In the genomic region with DNA sequence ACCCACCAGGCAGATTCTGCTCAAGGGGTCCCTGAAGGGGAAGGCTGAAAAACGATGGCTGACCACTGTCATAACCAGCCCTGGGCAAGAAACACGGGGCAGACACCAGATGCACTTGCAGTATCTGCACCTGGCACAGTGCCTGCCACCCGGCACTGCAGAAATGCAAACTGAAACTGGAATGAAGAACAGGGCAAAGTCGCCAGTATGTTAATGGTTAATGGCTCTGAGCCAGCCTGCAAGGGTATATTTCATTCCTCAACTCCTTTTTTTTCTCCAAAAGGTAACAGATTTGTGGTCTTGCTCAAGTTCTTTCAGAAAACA, we compare ENCODE assay signal across 11 cellular contexts. TPM values are rescaled to one million over a fixed set of nuclear protein-coding genes. Genes with fewer than 3 reads are reported as not detected.
A peak's percentile ranks its signal among the peaks of the same experiment; 100 is the strongest.
DNase-seq lines count a peak whose midpoint lies in the region; ATAC-seq and TF ChIP-seq lines count a peak whose summit lies in the region.
"Had no signal": no experiment of that assay in that cellular context is flagged by ENCODE, and none has a peak within 500 bp of the region (broad histone marks: within the 10 kb centered on the region; RNA-seq: fewer than 3 reads in every experiment).

No MANE protein-coding gene starts in this region.

- H3K36me3 ChIP-seq in colonic mucosa (no peaks in the 10 kb centered on the region), stomach (peaks cover under 1 to 60% (median 37%) of the 10 kb centered on the region in 4 donors)

- DNase-seq in NCI-H2081 (lab: John Stamatoyannopoulos, UW) (peak; percentile 61 to 73), NCI-H2081 treated with DMSO at 0.1 percent for 48 hours (lab: John Stamatoyannopoulos, UW) (no peak), NCI-H1694 (lab: John Stamatoyannopoulos, UW) (peak; percentile 90), colonic mucosa (peak; percentile 81), stomach (peak; percentile 53), NCI-H1417 treated with DMSO at 0.1 percent for 48 hours (lab: John Stamatoyannopoulos, UW) (no peak)
- DNase-seq in NK-92 treated with Interleukin-12 subunit alpha and Interleukin-12 subunit beta, amount 100 ng/mL, for 24 hours (lab: John Stamatoyannopoulos, UW), result no peak
- no peak for DNase-seq in naive thymus-derived CD8-positive, alpha-beta T cell
- DNase-seq: activated CD4-positive, CD25-positive, alpha-beta regulatory T cell treated with anti-CD3 and anti-CD28 coated beads, Interleukin-2, amount 50 U/mL, for 72 hours; brain microvascular endothelial cell had no signal

- ATAC-seq in naive thymus-derived CD8-positive, alpha-beta T cell, result no peak

- POLR2A ChIA-PET in naive thymus-derived CD8-positive, alpha-beta T cell (lab: Charles Lee), result interaction anchor here (0.6 kb wide), 1 partner anchor 292 kb away, joined by 6 read pairs; no protein-coding TSS in a partner anchor

- TF ChIP-seq CTCF in colonic mucosa (IDR thresholded peaks at IDR 0.05) (no peak), stomach (IDR thresholded peaks at IDR 0.05) (no peak)

- H3K4me1 ChIP-seq in colonic mucosa, result peaks cover 28% of the 10 kb centered on the region
- peaks cover 36 to 64% (median 48%) of the 10 kb centered on the region in 4 donors for H3K4me1 ChIP-seq in stomach

- peaks cover 2 to 57% (median 16%) of the 10 kb centered on the region in 3 donors for H3K36me3 Mint-ChIP-seq in naive thymus-derived CD8-positive, alpha-beta T cell

- H3K4me3 ChIP-seq in colonic mucosa, result no peak overlapping the region
- peak overlapping the region in 3 of 4 donors; percentile 21 to 28 (median 23) for H3K4me3 ChIP-seq in stomach

- peak overlapping the region; percentile 62 for H3K27ac ChIP-seq in colonic mucosa
- H3K27ac ChIP-seq in stomach, result peak overlapping the region; percentile 14 to 63 (median 25)
- H3K27ac ChIP-seq: brain microvascular endothelial cell, neutrophil had no signal

- peaks cover 16 to 25% (median 20%) of the 10 kb centered on the region in 4 donors for H3K4me1 Mint-ChIP-seq in naive thymus-derived CD8-positive, alpha-beta T cell

- TF ChIP-seq EP300 in stomach (IDR thresholded peaks at IDR 0.05), result no peak

- H3K9ac ChIP-seq in colonic mucosa (ENCODE audit: low read depth in 2 of 2, low read length in 2 of 2), result no peak overlapping the region

- no peaks in the 10 kb centered on the region for H3K27me3 Mint-ChIP-seq in naive thymus-derived CD8-positive, alpha-beta T cell

- H3K27ac Mint-ChIP-seq in naive thymus-derived CD8-positive, alpha-beta T cell, result no peak overlapping the region

- no peak for TF ChIP-seq POLR2A in stomach (IDR thresholded peaks at IDR 0.05)

- no peak overlapping the region for H3K4me3 Mint-ChIP-seq in naive thymus-derived CD8-positive, alpha-beta T cell

- H3K9me3 ChIP-seq in colonic mucosa (no peaks in the 10 kb centered on the region), stomach (no peaks in the 10 kb centered on the region)
- H3K9me3 ChIP-seq: neutrophil had no signal

- H3K27me3 ChIP-seq in colonic mucosa, result no peaks in the 10 kb centered on the region
- no peaks in the 10 kb centered on the region for H3K27me3 ChIP-seq in stomach
- H3K27me3 ChIP-seq: brain microvascular endothelial cell, neutrophil had no signal

- WGBS in stomach, 5 donors, result 21 to 38% (median 36%) methylated on average over 4 of the region's 4 CpGs

- intact Hi-C loops in colonic mucosa (cut with DNase I) (no loop called here), stomach (cut with DNase I; ENCODE audit: low total_unique reads) (no loop called here)

- H3K9me3 Mint-ChIP-seq in naive thymus-derived CD8-positive, alpha-beta T cell, result no peaks in the 10 kb centered on the region

RNA-seq across cellular contexts. Expression of a gene that starts 31.6 kb away (rescaled TPM):
- 100 to 1,000 TPM in 1 of 2 donors, 10 to 100 TPM in 1; 91.1 to 107 TPM for total RNA-seq in colonic mucosa
- total RNA-seq in stomach, result 10 to 100 TPM; 21.4 to 64.9 (median 51.3) TPM
- 10 to 100 TPM; 42.8 to 51.5 (median 44.1) TPM for polyA plus RNA-seq in stomach
- total RNA-seq in naive thymus-derived CD8-positive, alpha-beta T cell, result 100 to 1,000 TPM; 200 to 216 TPM
- 100 to 1,000 TPM; 121 to 140 (median 131) TPM for polyA plus RNA-seq in naive thymus-derived CD8-positive, alpha-beta T cell

Comparison
In these comparisons a context has a peak if more than half of its experiments do, and no peak if none do; other contexts are left out.
1. DNase-seq: peak in NCI-H2081 (2 of 2), NCI-H1694 (single experiment), colonic mucosa (single experiment) and stomach (single experiment); none in NCI-H2081 treated with DMSO at 0.1 percent for 48 hours (single experiment), NCI-H1417 treated with DMSO at 0.1 percent for 48 hours (single experiment), NK-92 treated with Interleukin-12 subunit alpha and Interleukin-12 subunit beta, amount 100 ng/mL, for 24 hours (single experiment) and naive thymus-derived CD8-positive, alpha-beta T cell (0 of 10).